Comparison of ENCODE assay signal across 1 cellular context in the genomic region with DNA sequence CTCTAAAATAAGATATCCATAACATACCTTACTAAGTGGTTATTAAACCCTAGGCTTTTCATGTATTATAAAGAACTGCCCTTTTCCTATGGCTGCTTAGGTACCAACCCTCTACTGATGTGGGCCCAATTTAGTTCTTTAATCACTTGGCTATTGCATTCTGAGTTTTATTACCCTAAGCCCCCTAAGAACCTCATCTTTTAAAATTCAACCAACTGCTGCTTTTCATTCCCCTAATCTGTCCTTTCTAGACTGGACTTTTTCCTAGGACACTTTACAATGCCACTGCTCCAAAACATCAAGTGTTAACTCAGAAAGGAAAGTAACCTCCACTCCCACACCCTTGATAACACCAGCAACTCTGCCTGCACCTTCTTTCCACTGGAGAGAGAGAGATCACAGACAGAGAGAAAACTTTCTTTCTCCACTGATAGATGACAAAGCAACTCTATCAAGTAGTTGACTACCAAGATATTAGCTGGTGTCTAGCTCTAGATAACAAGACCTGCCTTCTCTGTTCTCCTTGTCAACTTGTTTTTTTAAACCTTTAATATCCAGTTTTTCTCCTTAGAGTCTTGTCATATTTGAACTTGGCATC.
A peak's percentile ranks its signal among the peaks of the same experiment; 100 is the strongest.
TF ChIP-seq lines count a peak whose summit lies in the region.

No MANE protein-coding gene starts in this region.

TF ChIP-seq in K562, 482 proteins besides CTCF, POLR2A, EP300 and RAD21 (continued from another document and continues in another):
- TF ChIP-seq RHOXF2B (CRISPR knock-in tag; conservative IDR thresholded peaks at IDR 0.05), result no peak
- TF ChIP-seq, protein P1, sequence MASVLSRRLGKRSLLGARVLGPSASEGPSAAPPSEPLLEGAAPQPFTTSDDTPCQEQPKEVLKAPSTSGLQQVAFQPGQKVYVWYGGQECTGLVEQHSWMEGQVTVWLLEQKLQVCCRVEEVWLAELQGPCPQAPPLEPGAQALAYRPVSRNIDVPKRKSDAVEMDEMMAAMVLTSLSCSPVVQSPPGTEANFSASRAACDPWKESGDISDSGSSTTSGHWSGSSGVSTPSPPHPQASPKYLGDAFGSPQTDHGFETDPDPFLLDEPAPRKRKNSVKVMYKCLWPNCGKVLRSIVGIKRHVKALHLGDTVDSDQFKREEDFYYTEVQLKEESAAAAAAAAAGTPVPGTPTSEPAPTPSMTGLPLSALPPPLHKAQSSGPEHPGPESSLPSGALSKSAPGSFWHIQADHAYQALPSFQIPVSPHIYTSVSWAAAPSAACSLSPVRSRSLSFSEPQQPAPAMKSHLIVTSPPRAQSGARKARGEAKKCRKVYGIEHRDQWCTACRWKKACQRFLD (CRISPR knock-in tag; IDR thresholded peaks at IDR 0.05), result peak; percentile 42; the same call in 1 of the 2 replicates
- TF ChIP-seq GATA2 (CRISPR knock-in tag; IDR thresholded peaks at IDR 0.05), result peak; percentile 58
- TF ChIP-seq, protein P2, sequence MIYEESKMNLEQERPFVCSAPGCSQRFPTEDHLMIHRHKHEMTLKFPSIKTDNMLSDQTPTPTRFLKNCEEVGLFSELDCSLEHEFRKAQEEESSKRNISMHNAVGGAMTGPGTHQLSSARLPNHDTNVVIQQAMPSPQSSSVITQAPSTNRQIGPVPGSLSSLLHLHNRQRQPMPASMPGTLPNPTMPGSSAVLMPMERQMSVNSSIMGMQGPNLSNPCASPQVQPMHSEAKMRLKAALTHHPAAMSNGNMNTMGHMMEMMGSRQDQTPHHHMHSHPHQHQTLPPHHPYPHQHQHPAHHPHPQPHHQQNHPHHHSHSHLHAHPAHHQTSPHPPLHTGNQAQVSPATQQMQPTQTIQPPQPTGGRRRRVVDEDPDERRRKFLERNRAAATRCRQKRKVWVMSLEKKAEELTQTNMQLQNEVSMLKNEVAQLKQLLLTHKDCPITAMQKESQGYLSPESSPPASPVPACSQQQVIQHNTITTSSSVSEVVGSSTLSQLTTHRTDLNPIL (CRISPR knock-in tag; IDR thresholded peaks at IDR 0.05), result no peak
- peak; percentile 64; the same call in 1 of the 2 replicates for TF ChIP-seq NCOA1 (IDR thresholded peaks at IDR 0.05; ENCODE audit: low read depth)
- TF ChIP-seq, protein P3, sequence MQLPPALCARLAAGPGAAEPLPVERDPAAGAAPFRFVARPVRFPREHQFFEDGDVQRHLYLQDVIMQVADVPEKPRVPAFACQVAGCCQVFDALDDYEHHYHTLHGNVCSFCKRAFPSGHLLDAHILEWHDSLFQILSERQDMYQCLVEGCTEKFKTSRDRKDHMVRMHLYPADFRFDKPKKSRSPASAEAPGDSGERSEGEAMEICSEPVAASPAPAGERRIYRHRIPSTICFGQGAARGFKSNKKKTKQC (CRISPR knock-in tag; IDR thresholded peaks at IDR 0.05), result no peak
- TF ChIP-seq, protein P4, sequence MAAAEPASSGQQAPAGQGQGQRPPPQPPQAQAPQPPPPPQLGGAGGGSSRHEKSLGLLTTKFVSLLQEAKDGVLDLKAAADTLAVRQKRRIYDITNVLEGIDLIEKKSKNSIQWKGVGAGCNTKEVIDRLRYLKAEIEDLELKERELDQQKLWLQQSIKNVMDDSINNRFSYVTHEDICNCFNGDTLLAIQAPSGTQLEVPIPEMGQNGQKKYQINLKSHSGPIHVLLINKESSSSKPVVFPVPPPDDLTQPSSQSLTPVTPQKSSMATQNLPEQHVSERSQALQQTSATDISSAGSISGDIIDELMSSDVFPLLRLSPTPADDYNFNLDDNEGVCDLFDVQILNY (CRISPR knock-in tag; IDR thresholded peaks at IDR 0.05), result no peak
- TF ChIP-seq, protein P5, sequence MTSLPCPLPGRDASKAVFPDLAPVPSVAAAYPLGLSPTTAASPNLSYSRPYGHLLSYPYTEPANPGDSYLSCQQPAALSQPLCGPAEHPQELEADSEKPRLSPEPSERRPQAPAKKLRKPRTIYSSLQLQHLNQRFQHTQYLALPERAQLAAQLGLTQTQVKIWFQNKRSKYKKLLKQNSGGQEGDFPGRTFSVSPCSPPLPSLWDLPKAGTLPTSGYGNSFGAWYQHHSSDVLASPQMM (CRISPR knock-in tag; IDR thresholded peaks at IDR 0.05), result no peak
- TF ChIP-seq RUNX1 (IDR thresholded peaks at IDR 0.05; ENCODE audit: low read depth), result no peak
- TF ChIP-seq CBFA2T2 (conservative IDR thresholded peaks at IDR 0.05), result peak; percentile 98
- TF ChIP-seq, protein P6, sequence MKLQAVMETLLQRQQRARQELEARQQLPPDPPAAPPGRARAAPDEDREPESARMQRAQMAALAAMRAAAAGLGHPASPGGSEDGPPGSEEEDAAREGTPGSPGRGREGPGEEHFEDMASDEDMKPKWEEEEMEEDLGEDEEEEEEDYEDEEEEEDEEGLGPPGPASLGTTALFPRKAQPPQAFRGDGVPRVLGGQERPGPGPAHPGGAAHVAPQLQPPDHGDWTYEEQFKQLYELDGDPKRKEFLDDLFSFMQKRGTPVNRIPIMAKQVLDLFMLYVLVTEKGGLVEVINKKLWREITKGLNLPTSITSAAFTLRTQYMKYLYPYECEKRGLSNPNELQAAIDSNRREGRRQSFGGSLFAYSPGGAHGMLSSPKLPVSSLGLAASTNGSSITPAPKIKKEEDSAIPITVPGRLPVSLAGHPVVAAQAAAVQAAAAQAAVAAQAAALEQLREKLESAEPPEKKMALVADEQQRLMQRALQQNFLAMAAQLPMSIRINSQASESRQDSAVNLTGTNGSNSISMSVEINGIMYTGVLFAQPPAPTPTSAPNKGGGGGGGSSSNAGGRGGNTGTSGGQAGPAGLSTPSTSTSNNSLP (IDR thresholded peaks at IDR 0.05; ENCODE audit: borderline replicate concordance, low read depth, low read length), result peak; percentile 89; the same call in 1 of the 2 replicates
- no peak for TF ChIP-seq WHSC1 (IDR thresholded peaks at IDR 0.05; ENCODE audit: low read length)
- peak; percentile 48; the same call in 1 of the 2 replicates for TF ChIP-seq HEY1 (CRISPR knock-in tag; IDR thresholded peaks at IDR 0.05; ENCODE audit: borderline replicate concordance)
- peak; percentile 91 for TF ChIP-seq NFIC (IDR thresholded peaks at IDR 0.05)
- no peak for TF ChIP-seq CEBPG (CRISPR knock-in tag; IDR thresholded peaks at IDR 0.05)
- no peak for TF ChIP-seq CEBPG (tag; conservative IDR thresholded peaks at IDR 0.05 in 1 of 2, IDR thresholded peaks at IDR 0.05 in 1 of 2)
- TF ChIP-seq SIN3B (IDR thresholded peaks at IDR 0.05; ENCODE audit: low read depth), result no peak
- TF ChIP-seq FOXA1 (IDR thresholded peaks at IDR 0.05; ENCODE audit: borderline replicate concordance), result no peak
- no peak for TF ChIP-seq DIDO1 (tag; IDR thresholded peaks at IDR 0.05; ENCODE audit: low read depth)
- TF ChIP-seq, protein P7, sequence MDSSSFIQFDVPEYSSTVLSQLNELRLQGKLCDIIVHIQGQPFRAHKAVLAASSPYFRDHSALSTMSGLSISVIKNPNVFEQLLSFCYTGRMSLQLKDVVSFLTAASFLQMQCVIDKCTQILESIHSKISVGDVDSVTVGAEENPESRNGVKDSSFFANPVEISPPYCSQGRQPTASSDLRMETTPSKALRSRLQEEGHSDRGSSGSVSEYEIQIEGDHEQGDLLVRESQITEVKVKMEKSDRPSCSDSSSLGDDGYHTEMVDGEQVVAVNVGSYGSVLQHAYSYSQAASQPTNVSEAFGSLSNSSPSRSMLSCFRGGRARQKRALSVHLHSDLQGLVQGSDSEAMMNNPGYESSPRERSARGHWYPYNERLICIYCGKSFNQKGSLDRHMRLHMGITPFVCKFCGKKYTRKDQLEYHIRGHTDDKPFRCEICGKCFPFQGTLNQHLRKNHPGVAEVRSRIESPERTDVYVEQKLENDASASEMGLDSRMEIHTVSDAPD (CRISPR knock-in tag; IDR thresholded peaks at IDR 0.05), result no peak
- TF ChIP-seq, protein P8, sequence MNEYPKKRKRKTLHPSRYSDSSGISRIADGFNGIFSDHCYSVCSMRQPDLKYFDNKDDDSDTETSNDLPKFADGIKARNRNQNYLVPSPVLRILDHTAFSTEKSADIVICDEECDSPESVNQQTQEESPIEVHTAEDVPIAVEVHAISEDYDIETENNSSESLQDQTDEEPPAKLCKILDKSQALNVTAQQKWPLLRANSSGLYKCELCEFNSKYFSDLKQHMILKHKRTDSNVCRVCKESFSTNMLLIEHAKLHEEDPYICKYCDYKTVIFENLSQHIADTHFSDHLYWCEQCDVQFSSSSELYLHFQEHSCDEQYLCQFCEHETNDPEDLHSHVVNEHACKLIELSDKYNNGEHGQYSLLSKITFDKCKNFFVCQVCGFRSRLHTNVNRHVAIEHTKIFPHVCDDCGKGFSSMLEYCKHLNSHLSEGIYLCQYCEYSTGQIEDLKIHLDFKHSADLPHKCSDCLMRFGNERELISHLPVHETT (CRISPR knock-in tag; conservative IDR thresholded peaks at IDR 0.05 in 1 of 2, IDR thresholded peaks at IDR 0.05 in 1 of 2), result peak in 1 of 2 experiments; percentile 81; a peak in 1 of 4 replicates
- peak; percentile 53; the same call in 1 of the 2 replicates for TF ChIP-seq MXI1 (IDR thresholded peaks at IDR 0.05; ENCODE audit: low read depth, low read length)
- TF ChIP-seq, protein P9, sequence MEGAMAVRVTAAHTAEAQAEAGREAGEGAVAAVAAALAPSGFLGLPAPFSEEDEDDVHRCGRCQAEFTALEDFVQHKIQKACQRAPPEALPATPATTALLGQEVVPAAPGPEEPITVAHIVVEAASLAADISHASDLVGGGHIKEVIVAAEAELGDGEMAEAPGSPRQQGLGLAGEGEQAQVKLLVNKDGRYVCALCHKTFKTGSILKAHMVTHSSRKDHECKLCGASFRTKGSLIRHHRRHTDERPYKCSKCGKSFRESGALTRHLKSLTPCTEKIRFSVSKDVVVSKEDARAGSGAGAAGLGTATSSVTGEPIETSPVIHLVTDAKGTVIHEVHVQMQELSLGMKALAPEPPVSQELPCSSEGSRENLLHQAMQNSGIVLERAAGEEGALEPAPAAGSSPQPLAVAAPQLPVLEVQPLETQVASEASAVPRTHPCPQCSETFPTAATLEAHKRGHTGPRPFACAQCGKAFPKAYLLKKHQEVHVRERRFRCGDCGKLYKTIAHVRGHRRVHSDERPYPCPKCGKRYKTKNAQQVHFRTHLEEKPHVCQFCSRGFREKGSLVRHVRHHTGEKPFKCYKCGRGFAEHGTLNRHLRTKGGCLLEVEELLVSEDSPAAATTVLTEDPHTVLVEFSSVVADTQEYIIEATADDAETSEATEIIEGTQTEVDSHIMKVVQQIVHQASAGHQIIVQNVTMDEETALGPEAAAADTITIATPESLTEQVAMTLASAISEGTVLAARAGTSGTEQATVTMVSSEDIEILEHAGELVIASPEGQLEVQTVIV (CRISPR knock-in tag; IDR thresholded peaks at IDR 0.05; ENCODE audit: borderline replicate concordance), result no peak
- TF ChIP-seq NFATC3 (IDR thresholded peaks at IDR 0.05), result peak; percentile 89; the same call in 1 of the 2 replicates
- TF ChIP-seq ATF1 (CRISPR knock-in tag; IDR thresholded peaks at IDR 0.05), result no peak
- TF ChIP-seq ATF1 (tag; IDR thresholded peaks at IDR 0.05), result peak; percentile 50; the same call in 1 of the 2 replicates
- TF ChIP-seq ETV6 (IDR thresholded peaks at IDR 0.05; ENCODE audit: borderline replicate concordance in 1 of 2, low read depth in 2 of 2, low read length in 1 of 2), result no peak
- TF ChIP-seq ETV6 (CRISPR knock-in tag; IDR thresholded peaks at IDR 0.05; ENCODE audit: borderline replicate concordance), result no peak
- peak; percentile 75 to 90; a peak in 3 of 4 replicates for TF ChIP-seq HDAC1 (IDR thresholded peaks at IDR 0.05)
- no peak for TF ChIP-seq ZNF124 (CRISPR knock-in tag; IDR thresholded peaks at IDR 0.05)
- peak; percentile 61; the same call in 1 of the 2 replicates for TF ChIP-seq EP400 (IDR thresholded peaks at IDR 0.05)
- TF ChIP-seq, protein P10, sequence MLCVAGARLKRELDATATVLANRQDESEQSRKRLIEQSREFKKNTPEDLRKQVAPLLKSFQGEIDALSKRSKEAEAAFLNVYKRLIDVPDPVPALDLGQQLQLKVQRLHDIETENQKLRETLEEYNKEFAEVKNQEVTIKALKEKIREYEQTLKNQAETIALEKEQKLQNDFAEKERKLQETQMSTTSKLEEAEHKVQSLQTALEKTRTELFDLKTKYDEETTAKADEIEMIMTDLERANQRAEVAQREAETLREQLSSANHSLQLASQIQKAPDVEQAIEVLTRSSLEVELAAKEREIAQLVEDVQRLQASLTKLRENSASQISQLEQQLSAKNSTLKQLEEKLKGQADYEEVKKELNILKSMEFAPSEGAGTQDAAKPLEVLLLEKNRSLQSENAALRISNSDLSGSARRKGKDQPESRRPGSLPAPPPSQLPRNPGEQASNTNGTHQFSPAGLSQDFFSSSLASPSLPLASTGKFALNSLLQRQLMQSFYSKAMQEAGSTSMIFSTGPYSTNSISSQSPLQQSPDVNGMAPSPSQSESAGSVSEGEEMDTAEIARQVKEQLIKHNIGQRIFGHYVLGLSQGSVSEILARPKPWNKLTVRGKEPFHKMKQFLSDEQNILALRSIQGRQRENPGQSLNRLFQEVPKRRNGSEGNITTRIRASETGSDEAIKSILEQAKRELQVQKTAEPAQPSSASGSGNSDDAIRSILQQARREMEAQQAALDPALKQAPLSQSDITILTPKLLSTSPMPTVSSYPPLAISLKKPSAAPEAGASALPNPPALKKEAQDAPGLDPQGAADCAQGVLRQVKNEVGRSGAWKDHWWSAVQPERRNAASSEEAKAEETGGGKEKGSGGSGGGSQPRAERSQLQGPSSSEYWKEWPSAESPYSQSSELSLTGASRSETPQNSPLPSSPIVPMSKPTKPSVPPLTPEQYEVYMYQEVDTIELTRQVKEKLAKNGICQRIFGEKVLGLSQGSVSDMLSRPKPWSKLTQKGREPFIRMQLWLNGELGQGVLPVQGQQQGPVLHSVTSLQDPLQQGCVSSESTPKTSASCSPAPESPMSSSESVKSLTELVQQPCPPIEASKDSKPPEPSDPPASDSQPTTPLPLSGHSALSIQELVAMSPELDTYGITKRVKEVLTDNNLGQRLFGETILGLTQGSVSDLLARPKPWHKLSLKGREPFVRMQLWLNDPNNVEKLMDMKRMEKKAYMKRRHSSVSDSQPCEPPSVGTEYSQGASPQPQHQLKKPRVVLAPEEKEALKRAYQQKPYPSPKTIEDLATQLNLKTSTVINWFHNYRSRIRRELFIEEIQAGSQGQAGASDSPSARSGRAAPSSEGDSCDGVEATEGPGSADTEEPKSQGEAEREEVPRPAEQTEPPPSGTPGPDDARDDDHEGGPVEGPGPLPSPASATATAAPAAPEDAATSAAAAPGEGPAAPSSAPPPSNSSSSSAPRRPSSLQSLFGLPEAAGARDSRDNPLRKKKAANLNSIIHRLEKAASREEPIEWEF (CRISPR knock-in tag; IDR thresholded peaks at IDR 0.05), result 0 out of 2 replicates have a peak, but pooled peaks have one; percentile 24
- peak; percentile 84; the same call in 1 of the 2 replicates for TF ChIP-seq NR2F6 (CRISPR knock-in tag; IDR thresholded peaks at IDR 0.05)
- TF ChIP-seq CHD2 (IDR thresholded peaks at IDR 0.05; ENCODE audit: low read depth, low read length), result no peak
- TF ChIP-seq HMGN3 (IDR thresholded peaks at IDR 0.05; ENCODE audit: borderline replicate concordance, extremely low read depth, insufficient read length, low read depth, low read length), result peak; percentile 71
- TF ChIP-seq ZNF431 (CRISPR knock-in tag; IDR thresholded peaks at IDR 0.05), result no peak
- TF ChIP-seq NONO (IDR thresholded peaks at IDR 0.05; ENCODE audit: low read depth in 2 of 2, low read length in 1 of 2), result peak in 1 of 2 experiments; percentile 72; a peak in 1 of 4 replicates
